In the genomic region with DNA sequence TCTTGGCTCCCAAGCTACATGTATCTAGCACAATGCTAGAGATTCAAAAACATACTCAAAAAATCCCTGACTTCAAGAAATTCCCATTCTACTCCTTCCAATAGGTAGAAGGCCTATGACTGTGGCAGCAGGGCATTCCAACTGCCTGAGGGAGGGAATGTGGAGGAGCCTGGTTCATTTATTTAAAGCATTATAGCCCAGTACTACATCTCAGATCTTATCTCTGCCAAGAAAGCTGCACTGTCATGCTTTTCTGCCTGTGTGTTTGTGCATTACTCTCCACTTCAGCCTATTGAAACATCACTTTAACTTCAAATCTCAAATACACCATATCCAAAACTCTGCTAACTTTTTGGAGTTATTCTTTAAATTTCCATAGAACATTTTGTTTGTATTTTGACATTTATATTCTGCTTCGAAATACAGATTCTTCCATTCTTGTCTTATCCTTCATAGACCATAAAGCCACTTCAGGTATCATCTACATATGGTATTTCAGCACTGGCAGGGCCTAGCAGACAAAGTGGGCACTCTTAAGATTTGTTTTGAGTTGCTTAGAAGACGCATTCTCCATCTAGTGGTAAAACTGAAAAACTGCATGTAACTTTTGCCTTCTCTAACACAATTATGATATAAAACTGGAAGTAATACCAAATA, we compare ENCODE assay signal across 8 cellular contexts. TPM values are rescaled to one million over a fixed set of nuclear protein-coding genes. Genes with fewer than 3 reads are reported as not detected.
DNase-seq lines count a peak whose midpoint lies in the region; ATAC-seq and TF ChIP-seq lines count a peak whose summit lies in the region.

No MANE protein-coding gene starts in this region.

- no peaks in the 10 kb centered on the region for H3K79me2 ChIP-seq in OCI-LY3 (ENCODE audit: low read length)

- no peaks in the 10 kb centered on the region for H4K20me1 ChIP-seq in OCI-LY3 (ENCODE audit: insufficient read depth, low read length)

- intact Hi-C loops in cardiac septum (cut with DNase I) = loop anchor here (5.0 kb wide), 2 partner anchors 60 to 405 kb away; a partner anchor contains a TSS
- intact Hi-C loops in colonic mucosa (cut with DNase I) = no loop called here
- intact Hi-C loops in activated T-helper 2 cell treated with anti-CD3 and anti-CD28 coated beads, Interferon-gamma antibody, Interleukin-2, Interleukin-4, amounts not matched to agents 10 μg/mL and 5 μg/mL and 100 μg/mL, durations not matched to agents 14 hours and 24 hours and 36 hours (cut with micrococcal nuclease) = loop anchor here (10.0 kb wide), 1 partner anchor 188 kb away; no protein-coding TSS in a partner anchor

- H3K4me3 ChIP-seq in cardiac muscle cell (no peak overlapping the region), OCI-LY3 (ENCODE audit: low read length) (no peak overlapping the region), colonic mucosa (no peak overlapping the region)

- H3K4me1 Mint-ChIP-seq in memory B cell = peaks cover 2% of the 10 kb centered on the region
- no peaks in the 10 kb centered on the region for H3K4me1 Mint-ChIP-seq in activated T-helper 2 cell treated with anti-CD3 and anti-CD28 coated beads, Interferon-gamma antibody, Interleukin-2, Interleukin-4, amounts not matched to agents 10 μg/mL and 5 μg/mL and 100 μg/mL, durations not matched to agents 14 hours and 24 hours and 36 hours (ENCODE audit: low read depth)

- H3K4me1 ChIP-seq in cardiac muscle cell (ENCODE audit: low read depth) (no peaks in the 10 kb centered on the region), OCI-LY3 (ENCODE audit: low read length) (no peaks in the 10 kb centered on the region), colonic mucosa (no peaks in the 10 kb centered on the region)

- no peaks in the 10 kb centered on the region for H3K27me3 ChIP-seq in cardiac muscle cell
- H3K27me3 ChIP-seq in OCI-LY3 (ENCODE audit: low read depth, low read length) = no peaks in the 10 kb centered on the region
- no peaks in the 10 kb centered on the region for H3K27me3 ChIP-seq in colonic mucosa

- H3K36me3 Mint-ChIP-seq in memory B cell = no peaks in the 10 kb centered on the region
- no peaks in the 10 kb centered on the region for H3K36me3 Mint-ChIP-seq in activated T-helper 2 cell treated with anti-CD3 and anti-CD28 coated beads, Interferon-gamma antibody, Interleukin-2, Interleukin-4, amounts not matched to agents 10 μg/mL and 5 μg/mL and 100 μg/mL, durations not matched to agents 14 hours and 24 hours and 36 hours (ENCODE audit: low read depth)

- H3K27ac Mint-ChIP-seq in memory B cell = no peak overlapping the region
- H3K27ac Mint-ChIP-seq in activated T-helper 2 cell treated with anti-CD3 and anti-CD28 coated beads, Interferon-gamma antibody, Interleukin-2, Interleukin-4, amounts not matched to agents 10 μg/mL and 5 μg/mL and 100 μg/mL, durations not matched to agents 14 hours and 24 hours and 36 hours = no peak overlapping the region

- H3K4me3 Mint-ChIP-seq in memory B cell = no peak overlapping the region
- H3K4me3 Mint-ChIP-seq in activated T-helper 2 cell treated with anti-CD3 and anti-CD28 coated beads, Interferon-gamma antibody, Interleukin-2, Interleukin-4, amounts not matched to agents 10 μg/mL and 5 μg/mL and 100 μg/mL, durations not matched to agents 14 hours and 24 hours and 36 hours (ENCODE audit: low read depth) = no peak overlapping the region

- H3K9ac ChIP-seq in OCI-LY3 (ENCODE audit: low read length) (no peak overlapping the region), colonic mucosa (ENCODE audit: low read depth in 2 of 2, low read length in 2 of 2) (no peak overlapping the region)

- H3K9me3 ChIP-seq in cardiac muscle cell (ENCODE audit: low read depth) (no peaks in the 10 kb centered on the region), OCI-LY3 (ENCODE audit: insufficient read depth, low read length) (no peaks in the 10 kb centered on the region), colonic mucosa (no peaks in the 10 kb centered on the region)

- H3K27ac ChIP-seq in cardiac muscle cell (no peak overlapping the region), OCI-LY3 (ENCODE audit: low read length) (no peak overlapping the region), colonic mucosa (no peak overlapping the region)

- peaks cover 3% of the 10 kb centered on the region for H3K27me3 Mint-ChIP-seq in memory B cell
- no peaks in the 10 kb centered on the region for H3K27me3 Mint-ChIP-seq in activated T-helper 2 cell treated with anti-CD3 and anti-CD28 coated beads, Interferon-gamma antibody, Interleukin-2, Interleukin-4, amounts not matched to agents 10 μg/mL and 5 μg/mL and 100 μg/mL, durations not matched to agents 14 hours and 24 hours and 36 hours (ENCODE audit: low read depth)

- H3K9me3 Mint-ChIP-seq in memory B cell = no peaks in the 10 kb centered on the region
- no peaks in the 10 kb centered on the region for H3K9me3 Mint-ChIP-seq in activated T-helper 2 cell treated with anti-CD3 and anti-CD28 coated beads, Interferon-gamma antibody, Interleukin-2, Interleukin-4, amounts not matched to agents 10 μg/mL and 5 μg/mL and 100 μg/mL, durations not matched to agents 14 hours and 24 hours and 36 hours

- H2AFZ ChIP-seq in OCI-LY3 (ENCODE audit: low read depth, low read length) = peak overlapping the region; percentile 51; the same call in 1 of the 2 replicates

- ATAC-seq in HG03095 (IDR thresholded peaks at IDR 0.05; ENCODE audit: unreplicated experiment) = peak; percentile 60
- peak; percentile 66 for ATAC-seq in memory B cell (ENCODE audit: low read depth)
- ATAC-seq in GM19397 (IDR thresholded peaks at IDR 0.05; ENCODE audit: unreplicated experiment) = no peak

- TF ChIP-seq CTCF in cardiac muscle cell (IDR thresholded peaks at IDR 0.05; ENCODE audit: low read depth, low read length) (peak; percentile 72), OCI-LY3 (IDR thresholded peaks at IDR 0.05; ENCODE audit: low read depth, low read length) (peak; percentile 72), colonic mucosa (IDR thresholded peaks at IDR 0.05) (peak; percentile 36)

- H3K36me3 ChIP-seq in cardiac muscle cell = no peaks in the 10 kb centered on the region
- H3K36me3 ChIP-seq in OCI-LY3 (replicated peaks; ENCODE audit: low read depth, low read length) = no peaks in the 10 kb centered on the region
- H3K36me3 ChIP-seq in colonic mucosa = no peaks in the 10 kb centered on the region

- DNase-seq in cardiac muscle cell (ENCODE audit: low read depth in 1 of 2, low spot score in 1 of 2) (peak; percentile 67 to 72), cardiac septum (ENCODE audit: low spot score) (no peak), colonic mucosa (no peak), memory B cell (ENCODE audit: low spot score in 2 of 2) (peak in 1 of 2 donors; percentile 13)
- DNase-seq in activated T-helper 2 cell treated with anti-CD3 and anti-CD28 coated beads, Interferon-gamma antibody, Interleukin-2, Interleukin-4, amounts not matched to agents 10 μg/mL and 5 μg/mL and 100 μg/mL, durations not matched to agents 14 hours and 24 hours and 36 hours (ENCODE audit: low spot score) = no peak

- H3K4me2 ChIP-seq in OCI-LY3 (ENCODE audit: low read length) = no peak overlapping the region

RNA-seq across cellular contexts. Expression of a gene that starts 59.1 kb away (rescaled TPM):
- total RNA-seq in cardiac muscle cell = 7.2 and 7.5 TPM in 2 replicates
- 3.9 and 5.9 TPM in 2 replicates for polyA plus RNA-seq in cardiac muscle cell
- 10.5 TPM for total RNA-seq in cardiac septum
- 10 to 100 TPM; 14.5 to 15.3 TPM for total RNA-seq in colonic mucosa
- total RNA-seq in activated T-helper 2 cell treated with anti-CD3 and anti-CD28 coated beads, Interferon-gamma antibody, Interleukin-2, Interleukin-4, amounts not matched to agents 10 μg/mL and 5 μg/mL and 100 μg/mL, durations not matched to agents 14 hours and 24 hours and 36 hours = 10.2 and 13.9 TPM in 2 replicates

Comparison
In these comparisons a context has a peak if more than half of its experiments do, and no peak if none do; other contexts are left out.
1. DNase-seq: peak in cardiac muscle cell (2 of 2); none in cardiac septum (single experiment), colonic mucosa (single experiment) and activated T-helper 2 cell treated with anti-CD3 and anti-CD28 coated beads, Interferon-gamma antibody, Interleukin-2, Interleukin-4, amounts not matched to agents 10 μg/mL and 5 μg/mL and 100 μg/mL, durations not matched to agents 14 hours and 24 hours and 36 hours (single experiment).
2. Peak in every context shown above with its lines, with median percentiles within 50 percentile points of each other: CTCF ChIP-seq.